Comparison of ENCODE assay signal across 9 cellular contexts in the genomic region with DNA sequence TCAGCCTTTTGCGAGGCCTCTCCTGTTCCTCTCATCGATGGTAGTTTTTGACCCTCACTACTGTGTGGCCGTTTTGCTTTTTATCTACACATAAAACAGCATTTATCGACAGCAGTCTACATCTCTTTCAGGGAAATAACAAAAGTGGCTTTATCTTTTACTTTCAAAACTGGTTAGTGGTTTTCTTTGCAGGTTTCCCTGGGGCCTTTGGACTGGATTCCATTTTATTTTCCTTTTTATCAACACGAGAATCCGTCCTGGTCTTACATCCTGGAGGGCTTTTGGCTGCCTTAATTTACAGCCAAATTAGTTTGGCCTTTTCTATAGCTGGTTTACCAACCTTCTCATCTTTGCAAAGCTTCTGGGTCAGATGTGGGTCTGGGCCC. TPM values are rescaled to one million over a fixed set of nuclear protein-coding genes. Genes with fewer than 3 reads are reported as not detected.
DNase-seq lines count a peak whose midpoint lies in the region; ATAC-seq and TF ChIP-seq lines count a peak whose summit lies in the region.
"Had no signal": no experiment of that assay in that cellular context is flagged by ENCODE, and none has a peak within 500 bp of the region (broad histone marks: within the 10 kb centered on the region; RNA-seq: fewer than 3 reads in every experiment).

No MANE protein-coding gene starts in this region.

- peak overlapping the region; percentile 93 for H3K27ac Mint-ChIP-seq in activated CD8-positive, alpha-beta memory T cell treated with anti-CD3 and anti-CD28 coated beads, Interleukin-2, amount 10 ng/mL, durations not matched to agents 7 days and 5 days
- H3K27ac Mint-ChIP-seq in activated naive CD8-positive, alpha-beta T cell treated with anti-CD3 and anti-CD28 coated beads, Interleukin-2, amount 50 U/mL, for 24 hours, result peak overlapping the region; percentile 92

- intact Hi-C loops in right lobe of liver (cut with DNase I), result no loop called here

- CTCF ChIA-PET in activated CD8-positive, alpha-beta memory T cell treated with anti-CD3 and anti-CD28 coated beads, Interleukin-2, amount 10 ng/mL, durations not matched to agents 7 days and 5 days (lab: Charles Lee), result interaction anchor here (1.0 to 1.4 kb wide), 5 partner anchors 8 to 259 kb away, joined by 3 to 4 read pairs (median 3); no protein-coding TSS in a partner anchor

- TF ChIP-seq EP300 in tibial nerve (IDR thresholded peaks at IDR 0.05), result no peak

- no peak for DNase-seq in activated CD8-positive, alpha-beta memory T cell treated with anti-CD3 and anti-CD28 coated beads, Interleukin-2, amount 10 ng/mL, durations not matched to agents 7 days and 5 days
- DNase-seq in activated CD8-positive, alpha-beta memory T cell treated with anti-CD3 and anti-CD28 coated beads, Interleukin-2, amount 50 U/mL, for 4 hours, result no peak
- no peak for DNase-seq in activated naive CD8-positive, alpha-beta T cell treated with anti-CD3 and anti-CD28 coated beads, Interleukin-2, amount 50 U/mL, for 24 hours
- DNase-seq in right lobe of liver (no peak), tibial nerve (ENCODE audit: low spot score in 2 of 2) (no peak), SHP77 (lab: John Stamatoyannopoulos, UW) (no peak), anterior cingulate cortex (lab: John Stamatoyannopoulos, UW) (no peak), cerebellum (ENCODE audit: low spot score) (no peak)

- 39% methylated on average over 6 of the region's 6 CpGs for WGBS in right lobe of liver (ENCODE audit: insufficient coverage, low coverage, low lambda C conversion rate, missing lambda C conversion rate)
- WGBS in tibial nerve, 2 donors, result 28 to 32% methylated on average over 6 of the region's 6 CpGs

- H3K27me3 Mint-ChIP-seq in activated CD8-positive, alpha-beta memory T cell treated with anti-CD3 and anti-CD28 coated beads, Interleukin-2, amount 10 ng/mL, durations not matched to agents 7 days and 5 days, result peaks cover 3% of the 10 kb centered on the region
- peaks cover 3% of the 10 kb centered on the region for H3K27me3 Mint-ChIP-seq in activated naive CD8-positive, alpha-beta T cell treated with anti-CD3 and anti-CD28 coated beads, Interleukin-2, amount 50 U/mL, for 24 hours

- TF ChIP-seq POLR2A in right lobe of liver (IDR thresholded peaks at IDR 0.05) (no peak), tibial nerve (IDR thresholded peaks at IDR 0.05) (no peak)

- H3K9me3 ChIP-seq in right lobe of liver (no peaks in the 10 kb centered on the region), tibial nerve (no peaks in the 10 kb centered on the region)

- no peak for TF ChIP-seq CTCF in right lobe of liver (IDR thresholded peaks at IDR 0.05)
- TF ChIP-seq CTCF in tibial nerve (IDR thresholded peaks at IDR 0.05), result no peak

- peaks cover 23% of the 10 kb centered on the region for H3K4me1 Mint-ChIP-seq in activated CD8-positive, alpha-beta memory T cell treated with anti-CD3 and anti-CD28 coated beads, Interleukin-2, amount 10 ng/mL, durations not matched to agents 7 days and 5 days
- H3K4me1 Mint-ChIP-seq in activated naive CD8-positive, alpha-beta T cell treated with anti-CD3 and anti-CD28 coated beads, Interleukin-2, amount 50 U/mL, for 24 hours, result peaks cover 21% of the 10 kb centered on the region

- H3K36me3 ChIP-seq in right lobe of liver, result no peaks in the 10 kb centered on the region
- H3K36me3 ChIP-seq in tibial nerve, result no peaks in the 10 kb centered on the region

- H3K4me3 ChIP-seq in right lobe of liver (peak overlapping the region in 1 of 3 donors; percentile 49), tibial nerve (peak overlapping the region; percentile 38 to 61 (median 46))

- H3K4me1 ChIP-seq in right lobe of liver, result no peaks in the 10 kb centered on the region
- H3K4me1 ChIP-seq in tibial nerve, result peaks cover 0 to 22% (median 2%) of the 10 kb centered on the region in 4 donors

- no peak for ATAC-seq in activated CD8-positive, alpha-beta memory T cell treated with anti-CD3 and anti-CD28 coated beads, Interleukin-2, amount 10 ng/mL, durations not matched to agents 7 days and 5 days
- ATAC-seq in activated naive CD8-positive, alpha-beta T cell treated with anti-CD3 and anti-CD28 coated beads, Interleukin-2, amount 50 U/mL, for 24 hours, result no peak
- ATAC-seq in right lobe of liver, result no peak

- peak overlapping the region; percentile 23 to 64 (median 60) for H3K27ac ChIP-seq in right lobe of liver
- peak overlapping the region; percentile 82 to 95 (median 84) for H3K27ac ChIP-seq in tibial nerve

- H3K4me3 Mint-ChIP-seq in activated CD8-positive, alpha-beta memory T cell treated with anti-CD3 and anti-CD28 coated beads, Interleukin-2, amount 10 ng/mL, durations not matched to agents 7 days and 5 days, result peak overlapping the region; percentile 81
- peak overlapping the region; percentile 89 for H3K4me3 Mint-ChIP-seq in activated naive CD8-positive, alpha-beta T cell treated with anti-CD3 and anti-CD28 coated beads, Interleukin-2, amount 50 U/mL, for 24 hours

- no peaks in the 10 kb centered on the region for H3K36me3 Mint-ChIP-seq in activated CD8-positive, alpha-beta memory T cell treated with anti-CD3 and anti-CD28 coated beads, Interleukin-2, amount 10 ng/mL, durations not matched to agents 7 days and 5 days
- H3K36me3 Mint-ChIP-seq in activated naive CD8-positive, alpha-beta T cell treated with anti-CD3 and anti-CD28 coated beads, Interleukin-2, amount 50 U/mL, for 24 hours (ENCODE audit: low read depth), result no peaks in the 10 kb centered on the region

- H3K9me3 Mint-ChIP-seq in activated CD8-positive, alpha-beta memory T cell treated with anti-CD3 and anti-CD28 coated beads, Interleukin-2, amount 10 ng/mL, durations not matched to agents 7 days and 5 days (ENCODE audit: low read depth), result no peaks in the 10 kb centered on the region
- no peaks in the 10 kb centered on the region for H3K9me3 Mint-ChIP-seq in activated naive CD8-positive, alpha-beta T cell treated with anti-CD3 and anti-CD28 coated beads, Interleukin-2, amount 50 U/mL, for 24 hours

- no peaks in the 10 kb centered on the region for H3K27me3 ChIP-seq in right lobe of liver
- H3K27me3 ChIP-seq in tibial nerve, result no peaks in the 10 kb centered on the region

RNA-seq across cellular contexts. Expression of gene PKD2L2, which starts 0.8 kb away (rescaled TPM):
- under 1 TPM in 1 of 2 experiments, not detected in 1; 0.38 TPM for total RNA-seq in activated CD8-positive, alpha-beta memory T cell treated with anti-CD3 and anti-CD28 coated beads, Interleukin-2, amount 10 ng/mL, durations not matched to agents 7 days and 5 days
- not detected for total RNA-seq in right lobe of liver
- total RNA-seq in tibial nerve, result not detected
- not detected for total RNA-seq in cerebellum
- total RNA-seq: LHCN-M2 had no signal

RNA-seq across cellular contexts. Expression of gene MYOT, which starts 20.8 kb away (rescaled TPM):
- not detected for total RNA-seq in activated CD8-positive, alpha-beta memory T cell treated with anti-CD3 and anti-CD28 coated beads, Interleukin-2, amount 10 ng/mL, durations not matched to agents 7 days and 5 days
- total RNA-seq in right lobe of liver (under 1 TPM in 5 of 6 experiments, not detected in 1; 0.31 to 0.88 (median 0.53) TPM), tibial nerve (10 to 100 TPM; 16.1 to 52.0 (median 24.3) TPM), cerebellum (0.18 TPM)

Comparison
In these comparisons a context has a peak if more than half of its experiments do, and no peak if none do; other contexts are left out.
1. RNA of gene MYOT, which starts 20.8 kb away (total RNA-seq): 16.1 to 52.0 TPM in tibial nerve; 0.31 to 0.88 TPM in right lobe of liver, 0.18 TPM in cerebellum (single experiment) and not detected in activated CD8-positive, alpha-beta memory T cell treated with anti-CD3 and anti-CD28 coated beads, Interleukin-2, amount 10 ng/mL, durations not matched to agents 7 days and 5 days; every median in the first group is over 4 times any median in the second.